ENCODE assay signal across 1 cellular context in genomic region chr20:6466065-6466810, GRCh38.
TF ChIP-seq lines count a peak whose summit lies in the region.

No MANE protein-coding gene starts in this region.

TF ChIP-seq in HepG2, 621 proteins besides CTCF, POLR2A, EP300 and RAD21 (continued from another document and continues in another):
- TF ChIP-seq ZNF710 (CRISPR knock-in tag; IDR thresholded peaks at IDR 0.05; ENCODE audit: borderline replicate concordance) (no peak), ZNF800 (CRISPR knock-in tag; IDR thresholded peaks at IDR 0.05) (no peak), ZBTB43 (CRISPR knock-in tag; conservative IDR thresholded peaks at IDR 0.05) (no peak), FLYWCH1 (CRISPR knock-in tag; IDR thresholded peaks at IDR 0.05) (no peak), CENPX (CRISPR knock-in tag; IDR thresholded peaks at IDR 0.05) (no peak), MEF2D (CRISPR knock-in tag; IDR thresholded peaks at IDR 0.05) (no peak), ZNF12 (CRISPR knock-in tag; IDR thresholded peaks at IDR 0.05) (no peak), ETV6 (CRISPR knock-in tag; conservative IDR thresholded peaks at IDR 0.05) (no peak), ZIK1 (CRISPR knock-in tag; IDR thresholded peaks at IDR 0.05; ENCODE audit: borderline replicate concordance, low read depth) (no peak), ZFP36 (IDR thresholded peaks at IDR 0.05; ENCODE audit: borderline replicate concordance, low read depth, low read length, partially characterized antibody) (no peak), ZNF674 (CRISPR knock-in tag; IDR thresholded peaks at IDR 0.05; ENCODE audit: low read depth) (no peak), ATF4 (CRISPR knock-in tag; IDR thresholded peaks at IDR 0.05) (peak in 1 of 2 experiments; percentile 62; a peak in 2 of 4 replicates), MED13 (CRISPR knock-in tag; IDR thresholded peaks at IDR 0.05) (no peak), ZNF850 (CRISPR knock-in tag; conservative IDR thresholded peaks at IDR 0.05) (no peak), MAZ (IDR thresholded peaks at IDR 0.05; ENCODE audit: borderline replicate concordance, low read depth, low read length) (no peak), MAZ (CRISPR knock-in tag; IDR thresholded peaks at IDR 0.05; ENCODE audit: low read depth) (no peak), ZFP90 (CRISPR knock-in tag; IDR thresholded peaks at IDR 0.05; ENCODE audit: borderline replicate concordance) (no peak), TGIF2 (CRISPR knock-in tag; IDR thresholded peaks at IDR 0.05) (no peak), TARDBP (CRISPR knock-in tag; IDR thresholded peaks at IDR 0.05) (no peak), RELA (CRISPR knock-in tag; IDR thresholded peaks at IDR 0.05) (no peak), ZMAT5 (CRISPR knock-in tag; IDR thresholded peaks at IDR 0.05; ENCODE audit: borderline replicate concordance, low read depth) (no peak), IRF9 (CRISPR knock-in tag; IDR thresholded peaks at IDR 0.05; ENCODE audit: borderline replicate concordance) (no peak), ZNF788 (CRISPR knock-in tag; IDR thresholded peaks at IDR 0.05; ENCODE audit: borderline replicate concordance) (no peak), HINFP (CRISPR knock-in tag; IDR thresholded peaks at IDR 0.05; ENCODE audit: low read depth) (no peak), ZNF292 (CRISPR knock-in tag; IDR thresholded peaks at IDR 0.05; ENCODE audit: borderline replicate concordance, low read depth) (no peak), HNF1B (CRISPR knock-in tag; IDR thresholded peaks at IDR 0.05) (no peak), NR2C2 (CRISPR knock-in tag; IDR thresholded peaks at IDR 0.05; ENCODE audit: borderline replicate concordance) (no peak), ZBTB21 (CRISPR knock-in tag; IDR thresholded peaks at IDR 0.05) (no peak), NCOR1 (IDR thresholded peaks at IDR 0.05; ENCODE audit: borderline replicate concordance, low read length) (no peak), DNMT1 (CRISPR knock-in tag; IDR thresholded peaks at IDR 0.05) (no peak), ZNF709 (CRISPR knock-in tag; IDR thresholded peaks at IDR 0.05) (no peak), ZSCAN31 (CRISPR knock-in tag; IDR thresholded peaks at IDR 0.05; ENCODE audit: low read depth) (no peak), TEF (CRISPR knock-in tag; IDR thresholded peaks at IDR 0.05) (no peak), ZNF883 (CRISPR knock-in tag; IDR thresholded peaks at IDR 0.05; ENCODE audit: not compliant biosample characterization) (no peak), ATF5 (CRISPR knock-in tag; IDR thresholded peaks at IDR 0.05; ENCODE audit: low read depth) (no peak), ZNF577 (CRISPR knock-in tag; IDR thresholded peaks at IDR 0.05; ENCODE audit: borderline replicate concordance, low read depth) (no peak), ZNF572 (CRISPR knock-in tag; IDR thresholded peaks at IDR 0.05) (no peak), ZNF431 (CRISPR knock-in tag; IDR thresholded peaks at IDR 0.05; ENCODE audit: borderline replicate concordance, low read depth) (no peak), ZNF20 (CRISPR knock-in tag; IDR thresholded peaks at IDR 0.05) (no peak), FOXP4 (CRISPR knock-in tag; IDR thresholded peaks at IDR 0.05) (peak; percentile 82), GTF3A (CRISPR knock-in tag; conservative IDR thresholded peaks at IDR 0.05) (no peak), ZNF33B (CRISPR knock-in tag; IDR thresholded peaks at IDR 0.05) (no peak), ZKSCAN5 (CRISPR knock-in tag; IDR thresholded peaks at IDR 0.05) (no peak), E2F2 (CRISPR knock-in tag; IDR thresholded peaks at IDR 0.05; ENCODE audit: borderline replicate concordance) (no peak), ZNF761 (CRISPR knock-in tag; conservative IDR thresholded peaks at IDR 0.05) (no peak), RFXAP (CRISPR knock-in tag; IDR thresholded peaks at IDR 0.05; ENCODE audit: borderline replicate concordance) (no peak), DZIP1 (CRISPR knock-in tag; IDR thresholded peaks at IDR 0.05) (no peak), ZNF564 (CRISPR knock-in tag; IDR thresholded peaks at IDR 0.05) (no peak), FOXP1 (IDR thresholded peaks at IDR 0.05) (peak; percentile 78), FOXP1 (CRISPR knock-in tag; IDR thresholded peaks at IDR 0.05) (peak; percentile 92)
